Comparison of ENCODE assay signal across 18 cellular contexts in genomic region chr20:726160-726559, GRCh38. TPM values are rescaled to one million over a fixed set of nuclear protein-coding genes. Genes with fewer than 3 reads are reported as not detected.
DNase-seq lines count a peak whose midpoint lies in the region; ATAC-seq, FAIRE-seq and TF ChIP-seq lines count a peak whose summit lies in the region.
"Had no signal": no experiment of that assay in that cellular context is flagged by ENCODE, and none has a peak within 500 bp of the region (broad histone marks: within the 10 kb centered on the region; RNA-seq: fewer than 3 reads in every experiment).

No MANE protein-coding gene starts in this region.

- H3K27ac Mint-ChIP-seq in glutamatergic neuron (ENCODE audit: unreplicated experiment): peak overlapping the region; percentile 4
- H3K27ac Mint-ChIP-seq: CD4-positive, alpha-beta memory T cell; GM23338 had no signal

- no peak for TF ChIP-seq POLR2A in IMR-90 (IDR thresholded peaks at IDR 0.05; ENCODE audit: low read depth, low read length)

- H4K20me1 ChIP-seq in BLaER1 (no peaks in the 10 kb centered on the region), IMR-90 (ENCODE audit: insufficient read depth, low read length) (no peaks in the 10 kb centered on the region; the same call in 1 of the 2 replicates)

- peak overlapping the region; percentile 94 for H3K4me2 ChIP-seq in BLaER1
- H3K4me2 ChIP-seq in IMR-90 (ENCODE audit: low read depth, low read length): no peak overlapping the region
- H3K4me2 ChIP-seq: GM23338 had no signal

- H3K9me3 ChIP-seq in BLaER1: no peaks in the 10 kb centered on the region
- H3K9me3 ChIP-seq in IMR-90 (ENCODE audit: control insufficient read depth, insufficient read depth, low read length): no peaks in the 10 kb centered on the region
- H3K9me3 ChIP-seq: HAP-1 had no signal

- H3K14ac ChIP-seq in IMR-90 (replicated peaks; ENCODE audit: low read depth, low read length): no peak overlapping the region

- H3K4me3 ChIP-seq in BLaER1: no peak overlapping the region
- H3K4me3 ChIP-seq in IMR-90 (ENCODE audit: insufficient read depth, low read depth, low read length): no peak overlapping the region
- H3K4me3 ChIP-seq: GM12878, GM23338, HAP-1 had no signal

- H2BK15ac ChIP-seq in IMR-90 (ENCODE audit: low read depth, low read length): no peak overlapping the region

- H2AK5ac ChIP-seq in IMR-90 (ENCODE audit: low read depth, low read length): no peak overlapping the region

- no TSS peak for BruUV-seq in IMR-90 (replicated peaks; lab: Mats Ljungman, UMichigan)

- H3K27me3 Mint-ChIP-seq in glutamatergic neuron (ENCODE audit: unreplicated experiment): peaks cover 16% of the 10 kb centered on the region

- in situ Hi-C loops in IMR-90 (cut with MboI; ENCODE audit: low sequenced_read_pairs): no loop called here

- H3K36me3 ChIP-seq in BLaER1: no peaks in the 10 kb centered on the region
- no peaks in the 10 kb centered on the region for H3K36me3 ChIP-seq in IMR-90 (ENCODE audit: control insufficient read depth, insufficient read depth, low read length)
- H3K36me3 ChIP-seq: HAP-1 had no signal

- TF ChIP-seq CTCF in IMR-90 (conservative IDR thresholded peaks at IDR 0.05; ENCODE audit: low read depth, low read length) (no peak), glutamatergic neuron (IDR thresholded peaks at IDR 0.05; ENCODE audit: partially characterized antibody, unreplicated experiment) (no peak)

- peak overlapping the region; percentile 46 for H3K4me3 Mint-ChIP-seq in glutamatergic neuron (ENCODE audit: unreplicated experiment)

- H2BK120ac ChIP-seq in IMR-90 (ENCODE audit: low read depth, low read length): no peak overlapping the region

- TF ChIP-seq RAD21 in IMR-90 (IDR thresholded peaks at IDR 0.05; ENCODE audit: low read length): no peak

- no peaks in the 10 kb centered on the region for H3K36me3 Mint-ChIP-seq in glutamatergic neuron (ENCODE audit: unreplicated experiment)
- H3K36me3 Mint-ChIP-seq: CD4-positive, alpha-beta memory T cell had no signal

- no peaks in the 10 kb centered on the region for H3K79me1 ChIP-seq in IMR-90 (ENCODE audit: low read depth in 1 of 2, low read length in 2 of 2)

- no peak for ATAC-seq in IMR-90 (ENCODE audit: low read depth)
- ATAC-seq: GM12878, GM23338 had no signal

- no peak overlapping the region for H4K5ac ChIP-seq in IMR-90 (ENCODE audit: low read depth, low read length)

- DNase-seq in IMR-90: no peak
- no peak for DNase-seq in glutamatergic neuron
- peak; percentile 13 for DNase-seq in posterior vena cava (ENCODE audit: low spot score)
- DNase-seq in urothelium cell line (ENCODE audit: low spot score): no peak
- DNase-seq in NCI-H524 (lab: John Stamatoyannopoulos, UW): no peak
- no peak for DNase-seq in NCI-H2171 treated with DMSO at 0.1 percent for 48 hours (lab: John Stamatoyannopoulos, UW)
- DNase-seq: ACHN; CD4-positive, alpha-beta memory T cell; DMS79 had no signal

- H3K4me1 ChIP-seq in BLaER1 (peaks cover 69% of the 10 kb centered on the region), IMR-90 (ENCODE audit: control insufficient read depth, insufficient read depth, low read length) (no peaks in the 10 kb centered on the region)
- H3K4me1 ChIP-seq: HAP-1 had no signal

- no peak overlapping the region for H2AFZ ChIP-seq in IMR-90 (replicated peaks; ENCODE audit: low read length, poor library complexity)
- H2AFZ ChIP-seq: GM23338 had no signal

- H4K8ac ChIP-seq in IMR-90 (ENCODE audit: low read depth in 2 of 2, low read length in 2 of 2): no peak overlapping the region

- WGBS in IMR-90 (ENCODE audit: extremely low coverage in 2 of 2, insufficient read length in 1 of 2), 2 experiments: no CpG with 5 or more reads among the region's 4 CpGs

- CTCF ChIA-PET in IMR-90 (lab: Yijun Ruan, JAX): no interaction called here

- H3K23ac ChIP-seq in IMR-90 (ENCODE audit: low read depth, low read length): no peak overlapping the region

- H3K9me3 Mint-ChIP-seq in glutamatergic neuron (ENCODE audit: unreplicated experiment): peaks cover 3% of the 10 kb centered on the region
- H3K9me3 Mint-ChIP-seq: GM23338 had no signal

- H4K91ac ChIP-seq in IMR-90 (ENCODE audit: insufficient read depth, low read depth, low read length): no peak overlapping the region

- intact Hi-C loops in IMR-90 (cut with micrococcal nuclease): loop anchor here (5.0 kb wide), 1 partner anchor 74 kb away; the partner anchor contains the start of gene SRXN1
- intact Hi-C loops in posterior vena cava (cut with DNase I): no loop called here

- dilution Hi-C loops in IMR-90 (cut with HindIII; ENCODE audit: low sequenced_read_pairs, unreplicated experiment): no loop called here

- H2AK9ac ChIP-seq in IMR-90 (replicated peaks; ENCODE audit: low read depth, low read length, poor library complexity): no peak overlapping the region

- no peak overlapping the region for H3K18ac ChIP-seq in IMR-90 (ENCODE audit: low read depth, low read length)

- H3K9me1 ChIP-seq in IMR-90 (ENCODE audit: insufficient read depth, low read length): no peaks in the 10 kb centered on the region

- H3K4me1 Mint-ChIP-seq in glutamatergic neuron (ENCODE audit: low read depth, unreplicated experiment): peaks cover 13% of the 10 kb centered on the region

- no peak overlapping the region for H2BK5ac ChIP-seq in IMR-90 (ENCODE audit: low read depth, low read length, poor library complexity, severe bottlenecking)

- no peak for FAIRE-seq in urothelium cell line (lab: Jason Lieb, UNC)
- FAIRE-seq: GM12878, GM18507, HTR-8/SVneo had no signal

- H3K4ac ChIP-seq in IMR-90 (ENCODE audit: low read depth, low read length): no peak overlapping the region

- POLR2A ChIA-PET in IMR-90 (lab: Charles Lee; ENCODE audit: unreplicated experiment): no interaction called here

- H3K56ac ChIP-seq in IMR-90 (ENCODE audit: extremely low read depth, insufficient read depth, low read length): no peak overlapping the region

- H3K27me3 ChIP-seq in BLaER1: peaks cover 6% of the 10 kb centered on the region; the same call in 1 of the 2 replicates
- H3K27me3 ChIP-seq in IMR-90 (ENCODE audit: control insufficient read depth, insufficient read depth, low read length): peaks cover 45% of the 10 kb centered on the region

- H3K27ac ChIP-seq in BLaER1 (no peak overlapping the region), IMR-90 (ENCODE audit: insufficient read depth, low read length) (no peak overlapping the region)
- H3K27ac ChIP-seq: C4-2B had no signal

- H2BK20ac ChIP-seq in IMR-90 (ENCODE audit: low read depth, low read length): no peak overlapping the region

- no peak overlapping the region for H3K9ac ChIP-seq in BLaER1
- H3K9ac ChIP-seq in IMR-90 (ENCODE audit: low read depth, low read length): no peak overlapping the region

TF ChIP-seq in IMR-90, 13 proteins besides CTCF, POLR2A, EP300 and RAD21:
- TF ChIP-seq USF2 (IDR thresholded peaks at IDR 0.05; ENCODE audit: low read depth, low read length) (no peak), CEBPB (IDR thresholded peaks at IDR 0.05; ENCODE audit: low read depth, low read length) (peak; percentile 33; the same call in 1 of the 2 replicates)

RNA-seq across cellular contexts. Expression of gene SLC52A3, which starts 42.1 kb away (rescaled TPM):
- total RNA-seq in IMR-90 (2012; rRNA removed) (not detected in 2 replicates), glutamatergic neuron (ENCODE audit: unreplicated experiment) (not detected), posterior vena cava (1 to 10 TPM; 1.1 to 3.6 TPM)
- polyA plus RNA-seq in IMR-90 (2012; rRNA removed): not detected in 2 replicates
- not detected in 2 replicates for polyA plus RNA-seq in IMR-90 (2012; cell fraction: cytosol; rRNA removed)
- polyA plus RNA-seq in IMR-90 (2012; cell fraction: nucleus; rRNA removed; ENCODE audit: low replicate concordance): not detected in 2 replicates
- total RNA-seq: CD4-positive, alpha-beta memory T cell; G401; GM12878 had no signal
- polyA plus RNA-seq: CD4-positive, alpha-beta memory T cell; GM12878 had no signal

RNA-seq across cellular contexts. Expression of gene SCRT2, which starts 50.6 kb away (rescaled TPM):
- total RNA-seq in IMR-90 (2012; rRNA removed): not detected in 2 replicates
- polyA plus RNA-seq in IMR-90 (2012; rRNA removed): not detected in 2 replicates
- polyA plus RNA-seq in IMR-90 (2012; cell fraction: cytosol; rRNA removed): not detected in 2 replicates
- not detected in 2 replicates for polyA plus RNA-seq in IMR-90 (2012; cell fraction: nucleus; rRNA removed; ENCODE audit: low replicate concordance)
- 28.0 TPM for total RNA-seq in glutamatergic neuron (ENCODE audit: unreplicated experiment)
- total RNA-seq in posterior vena cava: not detected
- total RNA-seq: A172; CD4-positive, alpha-beta memory T cell; G401; GM12878 had no signal
- polyA plus RNA-seq: CD4-positive, alpha-beta memory T cell; GM12878; GM23338 had no signal

Comparison
In these comparisons a context has a peak if more than half of its experiments do, and no peak if none do; other contexts are left out.
1. RNA of gene SCRT2, which starts 50.6 kb away (total RNA-seq): 28.0 TPM in glutamatergic neuron (single experiment); not detected in IMR-90 and not detected in posterior vena cava; every median in the first group is over 10 times any median in the second.